In the genomic region with DNA sequence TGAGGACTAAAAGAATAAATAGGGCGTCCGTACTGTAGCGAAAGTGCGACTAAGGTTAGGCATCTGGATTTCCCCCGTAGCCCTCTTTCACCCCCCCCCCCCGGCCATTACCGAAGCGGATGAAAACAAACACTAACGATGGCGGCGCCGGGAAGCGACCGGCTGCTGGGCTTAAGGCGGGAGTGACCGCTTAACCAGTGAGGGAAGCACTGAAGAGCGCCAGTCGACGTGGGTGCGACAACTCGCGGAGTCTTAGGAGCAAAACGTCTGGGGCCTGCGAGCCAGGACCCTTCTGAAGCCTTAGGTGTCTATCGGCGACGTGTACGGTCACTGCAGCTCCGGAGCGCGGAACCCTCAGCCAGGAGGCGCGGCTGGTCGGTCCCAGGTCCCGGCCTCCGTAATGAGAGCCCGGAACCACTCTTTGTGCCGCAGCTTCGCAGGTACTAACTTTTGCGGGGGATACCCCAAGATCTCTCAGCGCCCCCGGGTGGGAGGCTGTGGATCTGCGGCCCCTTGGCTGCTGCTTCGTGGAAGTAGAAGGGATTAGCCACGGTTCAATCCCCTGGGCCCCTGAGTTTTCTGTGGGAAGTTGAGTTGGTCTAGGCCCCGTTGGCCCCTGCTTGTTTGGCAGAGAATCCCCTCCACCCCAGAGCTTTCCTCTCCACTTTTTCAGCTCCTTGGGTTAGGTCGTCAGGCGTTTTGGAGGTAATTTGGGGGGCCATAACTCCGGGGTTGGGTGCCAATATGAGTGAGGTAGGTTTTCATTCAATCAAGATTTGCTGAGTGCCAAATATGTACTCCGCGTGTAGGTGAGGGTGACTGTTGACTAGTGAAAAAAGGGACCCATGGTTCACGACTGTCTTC, we compare ENCODE assay signal across 8 cellular contexts. TPM values are rescaled to one million over a fixed set of nuclear protein-coding genes. Genes with fewer than 3 reads are reported as not detected.
DNase-seq lines count a peak whose midpoint lies in the region; ATAC-seq and TF ChIP-seq lines count a peak whose summit lies in the region.

A gene (plus strand): TSS at position 103 of the 864 bp plus-strand sequence. CDS start 26,739 bp downstream, outside the sequence.

- H3K27ac ChIP-seq in RWPE1, result peak within 1 kb of the TSS; percentile 88
- peak within 1 kb of the TSS; percentile 85 to 99 (median 97) for H3K27ac ChIP-seq in stomach

- TF ChIP-seq POLR2A in stomach (IDR thresholded peaks at IDR 0.05), result no peak

- CTCF ChIA-PET in RWPE1 (lab: Yijun Ruan, JAX), result interaction anchor here (0.6 to 1.6 kb wide), 7 partner anchors 10 to 89 kb away, joined by 3 to 9 read pairs (median 4); no protein-coding TSS in a partner anchor

- TF ChIP-seq CTCF in RWPE1 (conservative IDR thresholded peaks at IDR 0.05; ENCODE audit: low read depth) (peak; percentile 88), neural crest cell (conservative IDR thresholded peaks at IDR 0.05) (peak; percentile 75), stomach (IDR thresholded peaks at IDR 0.05) (peak in 5 of 7 experiments; percentile 45 to 87 (median 74))

- no peaks in the 10 kb centered on the region for H3K27me3 ChIP-seq in stomach

- peak within 1 kb of the TSS; percentile 66 to 100 (median 92) for H3K4me3 ChIP-seq in stomach

- H3K27ac Mint-ChIP-seq in IgD-negative memory B cell (peak within 1 kb of the TSS; percentile 99 to 100 (median 100)), neural crest cell (ENCODE audit: unreplicated experiment) (peak within 1 kb of the TSS; percentile 100)

- H3K4me1 Mint-ChIP-seq in IgD-negative memory B cell, result peaks cover 16 to 37% (median 25%) of the 10 kb centered on the region in 3 donors
- peaks cover 24% of the 10 kb centered on the region for H3K4me1 Mint-ChIP-seq in neural crest cell

- peaks cover 0 to 29% (median 25%) of the 10 kb centered on the region in 4 donors for H3K36me3 ChIP-seq in stomach

- H3K27me3 Mint-ChIP-seq in IgD-negative memory B cell, result no peaks in the 10 kb centered on the region
- no peaks in the 10 kb centered on the region for H3K27me3 Mint-ChIP-seq in neural crest cell (ENCODE audit: low read depth)

- DNase-seq in DMS79 (lab: John Stamatoyannopoulos, UW) (peak; percentile 81), RWPE1 (ENCODE audit: low spot score) (peak; percentile 88), fibroblast of the conjunctiva (ENCODE audit: low read depth) (peak; percentile 48), neural crest cell (ENCODE audit: low read depth, low spot score) (peak; percentile 61), stomach (peak; percentile 85)
- DNase-seq in activated effector memory CD4-positive, alpha-beta T cell treated with Interleukin-2 at 50 U/mL for 16 hours, result peak; percentile 71

- peak within 1 kb of the TSS; percentile 96 to 99 (median 98) for H3K4me3 Mint-ChIP-seq in IgD-negative memory B cell
- H3K4me3 Mint-ChIP-seq in neural crest cell, result peak within 1 kb of the TSS; percentile 94

- TF ChIP-seq EP300 in stomach (IDR thresholded peaks at IDR 0.05), result no peak

- intact Hi-C loops in stomach (cut with DNase I; ENCODE audit: low total_unique reads), result no loop called here

- peaks cover 2% of the 10 kb centered on the region for H3K36me3 Mint-ChIP-seq in IgD-negative memory B cell
- no peaks in the 10 kb centered on the region for H3K36me3 Mint-ChIP-seq in neural crest cell (ENCODE audit: low read depth)

- H3K9me3 Mint-ChIP-seq in IgD-negative memory B cell (no peaks in the 10 kb centered on the region), neural crest cell (no peaks in the 10 kb centered on the region)

- peaks cover 11 to 83% (median 69%) of the 10 kb centered on the region in 4 donors for H3K4me1 ChIP-seq in stomach

- H3K9me3 ChIP-seq in stomach, result no peaks in the 10 kb centered on the region

- POLR2A ChIA-PET in RWPE1 (lab: Yijun Ruan, JAX; ENCODE audit: low non-redundant PET), result interaction anchor here (0.6 kb wide), 2 partner anchors 57 to 126 kb away, joined by 3 read pairs; no protein-coding TSS in a partner anchor

- ATAC-seq in GM21529 (IDR thresholded peaks at IDR 0.05; ENCODE audit: unreplicated experiment), result peak; percentile 57

- 1% methylated on average over 43 to 52 of the region's 52 CpGs for WGBS in stomach, 5 donors

RNA-seq across cellular contexts. Expression of the gene that starts here (rescaled TPM):
- polyA plus RNA-seq in IgD-negative memory B cell, result 55.7 TPM
- total RNA-seq in neural crest cell, result 51.3 and 51.9 TPM in 2 replicates
- 100 to 1,000 TPM; 103 to 286 (median 115) TPM for total RNA-seq in stomach
- 10 to 100 TPM; 17.3 to 44.5 (median 42.5) TPM for polyA plus RNA-seq in stomach

Comparison
In these comparisons a context has a peak if more than half of its experiments do, and no peak if none do; other contexts are left out.
1. Peak in every context shown above with its lines: DNase-seq, ATAC-seq, H3K4me3 ChIP-seq and H3K27ac ChIP-seq.